In genomic region chr4:120754590-120754989, GRCh38 we compare ENCODE assay signal across 10 cellular contexts.
"Had no signal": no experiment of that assay in that cellular context is flagged by ENCODE, and none has a peak within 500 bp of the region (broad histone marks: within the 10 kb centered on the region; RNA-seq: fewer than 3 reads in every experiment).

No MANE protein-coding gene starts in this region.

- H3K27me3 ChIP-seq: stomach, uterus had no signal

- H3K4me1 ChIP-seq: stomach, uterus had no signal

- DNase-seq: activated B cell treated with CpG ODN at 0.5 μM for 24 hours; activated CD4-positive, alpha-beta T cell treated with anti-CD3 and anti-CD28 coated beads, Interleukin-2, amount 50 U/mL, for 1 hour; dermis blood vessel endothelial cell; endodermal cell; erythroblast; mammary epithelial cell; stimulated activated CD4-positive, alpha-beta T cell treated with anti-CD3 and anti-CD28 coated beads, Interleukin-2, amount 100 ng/mL, for 48 hours; stomach; uterus had no signal

- H3K4me3 ChIP-seq: stomach, thoracic aorta, uterus had no signal

- H3K36me3 ChIP-seq: uterus had no signal

- H3K27ac ChIP-seq: stomach, thoracic aorta, uterus had no signal
